ENCODE assay signal across 21 cellular contexts in genomic region chr4:183158062-183158461, GRCh38. TPM values are rescaled to one million over a fixed set of nuclear protein-coding genes. Genes with fewer than 3 reads are reported as not detected.
A peak's percentile ranks its signal among the peaks of the same experiment; 100 is the strongest.
DNase-seq lines count a peak whose midpoint lies in the region; ATAC-seq, FAIRE-seq and TF ChIP-seq lines count a peak whose summit lies in the region.
"Had no signal": no experiment of that assay in that cellular context is flagged by ENCODE, and none has a peak within 500 bp of the region (broad histone marks: within the 10 kb centered on the region; RNA-seq: fewer than 3 reads in every experiment).

No MANE protein-coding gene starts in this region.

- POLR2A ChIA-PET in AG04450 (lab: Yijun Ruan, JAX) (no interaction called here), IMR-90 (lab: Charles Lee; ENCODE audit: unreplicated experiment) (no interaction called here), WTC11 (lab: Charles Lee) (no interaction called here)

- H3K27ac ChIP-seq in AG04450 (ENCODE audit: low read depth, low read length) (no peak overlapping the region), IMR-90 (ENCODE audit: insufficient read depth, low read length) (peak overlapping the region; percentile 62; the same call in 1 of the 2 replicates), small intestine (ENCODE audit: low read depth in 1 of 2, low read length in 1 of 2) (no peak overlapping the region)
- H3K27ac ChIP-seq: A549, esophagus squamous epithelium, upper lobe of left lung had no signal

- WGBS in IMR-90 (ENCODE audit: extremely low coverage in 2 of 2, insufficient read length in 1 of 2), 2 experiments = 40% methylated on average over 1 of the region's 4 CpGs; no CpG with 5 or more reads in 1 of the 2 experiments
- WGBS in small intestine, 3 donors = 65 to 70% (median 68%) methylated on average over 4 of the region's 4 CpGs

- no peak overlapping the region for H3K9ac ChIP-seq in IMR-90 (ENCODE audit: low read depth, low read length)

- peaks cover 12% of the 10 kb centered on the region for H3K4me1 ChIP-seq in IMR-90 (ENCODE audit: control insufficient read depth, insufficient read depth, low read length)
- H3K4me1 ChIP-seq in small intestine (ENCODE audit: control insufficient read depth in 2 of 2, insufficient read depth in 1 of 2, low read depth in 1 of 2, low read length in 1 of 2) = peaks cover 0 to 3% of the 10 kb centered on the region in 2 donors
- H3K4me1 ChIP-seq: esophagus squamous epithelium had no signal

- ATAC-seq in IMR-90 (ENCODE audit: low read depth) (peak; percentile 86), WTC11 (no peak), HG03039 (IDR thresholded peaks at IDR 0.05; ENCODE audit: unreplicated experiment) (no peak)
- ATAC-seq: A549 had no signal

- peak overlapping the region; percentile 90 for H3K14ac ChIP-seq in IMR-90 (replicated peaks; ENCODE audit: low read depth, low read length)

- no peak for TF ChIP-seq RAD21 in IMR-90 (IDR thresholded peaks at IDR 0.05; ENCODE audit: low read length)

- no peak for TF ChIP-seq POLR2A in IMR-90 (IDR thresholded peaks at IDR 0.05; ENCODE audit: low read depth, low read length)

- no peaks in the 10 kb centered on the region for H3K27me3 Mint-ChIP-seq in WTC11 (ENCODE audit: low read depth)
- H3K27me3 Mint-ChIP-seq: activated CD4-positive, alpha-beta memory T cell treated with anti-CD3 and anti-CD28 coated beads for 36 hours had no signal

- H3K4me2 ChIP-seq in IMR-90 (ENCODE audit: low read depth, low read length) = peak overlapping the region; percentile 70; the same call in 1 of the 2 replicates
- H3K4me2 ChIP-seq: A549 had no signal

- H4K20me1 ChIP-seq in IMR-90 (ENCODE audit: insufficient read depth, low read length) = peaks cover 35% of the 10 kb centered on the region

- H2BK5ac ChIP-seq in IMR-90 (ENCODE audit: low read depth, low read length, poor library complexity, severe bottlenecking) = peak overlapping the region; percentile 92

- intact Hi-C loops in IMR-90 (cut with micrococcal nuclease) = no loop called here

- no TSS peak for BruUV-seq in IMR-90 (replicated peaks; lab: Mats Ljungman, UMichigan)

- peak overlapping the region; percentile 84; the same call in 1 of the 2 replicates for H3K23ac ChIP-seq in IMR-90 (ENCODE audit: low read depth, low read length)

- CTCF ChIA-PET in AG04450 (lab: Charles Lee) = no interaction called here
- CTCF ChIA-PET in IMR-90 (lab: Yijun Ruan, JAX) = no interaction called here
- CTCF ChIA-PET in WTC11 (lab: Charles Lee) = no interaction called here

- H4K8ac ChIP-seq in IMR-90 (ENCODE audit: low read depth in 2 of 2, low read length in 2 of 2) = peak overlapping the region in 1 of 2 experiments; percentile 70; a peak in 2 of 4 replicates

- dilution Hi-C loops in IMR-90 (cut with HindIII; ENCODE audit: low sequenced_read_pairs, unreplicated experiment) = no loop called here

- H2BK120ac ChIP-seq in IMR-90 (ENCODE audit: low read depth, low read length) = peak overlapping the region; percentile 71; the same call in 1 of the 2 replicates

- peak overlapping the region; percentile 68; the same call in 1 of the 2 replicates for H2BK20ac ChIP-seq in IMR-90 (ENCODE audit: low read depth, low read length)

- peak overlapping the region; percentile 72 for H4K91ac ChIP-seq in IMR-90 (ENCODE audit: insufficient read depth, low read depth, low read length)

- peak overlapping the region; percentile 83 for H2AK5ac ChIP-seq in IMR-90 (ENCODE audit: low read depth, low read length)

- H3K4me3 Mint-ChIP-seq in WTC11 = no peak overlapping the region
- H3K4me3 Mint-ChIP-seq: activated CD4-positive, alpha-beta memory T cell treated with anti-CD3 and anti-CD28 coated beads for 36 hours had no signal

- H3K36me3 Mint-ChIP-seq in WTC11 = no peaks in the 10 kb centered on the region
- H3K36me3 Mint-ChIP-seq: activated CD4-positive, alpha-beta memory T cell treated with anti-CD3 and anti-CD28 coated beads for 36 hours; activated naive CD4-positive, alpha-beta T cell treated with anti-CD3 and anti-CD28 coated beads, Interleukin-2, amount 50 U/mL, for 72 hours had no signal

- no peaks in the 10 kb centered on the region; the same call in 1 of the 2 replicates for H3K36me3 ChIP-seq in IMR-90 (ENCODE audit: control insufficient read depth, insufficient read depth, low read length)
- H3K36me3 ChIP-seq in small intestine (ENCODE audit: control insufficient read depth in 2 of 2, insufficient read depth in 2 of 2, low read length in 2 of 2) = no peaks in the 10 kb centered on the region
- H3K36me3 ChIP-seq: esophagus squamous epithelium, upper lobe of left lung had no signal

- H2AK9ac ChIP-seq in IMR-90 (replicated peaks; ENCODE audit: low read depth, low read length, poor library complexity) = no peak overlapping the region

- FAIRE-seq in small intestine (lab: Jason Lieb, UNC) = no peak
- FAIRE-seq: A549, RCC 7860 had no signal

- in situ Hi-C loops in IMR-90 (cut with MboI; ENCODE audit: low sequenced_read_pairs) = no loop called here

- peaks cover 45 to 82% of the 10 kb centered on the region in 2 experiments for H3K79me1 ChIP-seq in IMR-90 (ENCODE audit: low read depth in 1 of 2, low read length in 2 of 2)

- H3K18ac ChIP-seq in IMR-90 (ENCODE audit: low read depth, low read length) = peak overlapping the region; percentile 64; the same call in 1 of the 2 replicates

- H3K4ac ChIP-seq in IMR-90 (ENCODE audit: low read depth, low read length) = peak overlapping the region; percentile 78; the same call in 1 of the 2 replicates

- no peak overlapping the region for H3K56ac ChIP-seq in IMR-90 (ENCODE audit: extremely low read depth, insufficient read depth, low read length)

- H2BK15ac ChIP-seq in IMR-90 (ENCODE audit: low read depth, low read length) = 0 out of 3 replicates have a peak overlapping the region, but pooled peaks have one; percentile 43

- H3K4me3 ChIP-seq in AG04450 (ENCODE audit: low read depth, low read length) (no peak overlapping the region), IMR-90 (ENCODE audit: insufficient read depth, low read depth, low read length) (no peak overlapping the region), small intestine (ENCODE audit: low read depth in 1 of 2, low read length in 2 of 2) (no peak overlapping the region)
- H3K4me3 ChIP-seq: A549, esophagus squamous epithelium, upper lobe of left lung had no signal

- H3K27me3 ChIP-seq in AG04450 (ENCODE audit: control insufficient read depth, insufficient read depth, low read length) = no peaks in the 10 kb centered on the region
- H3K27me3 ChIP-seq in IMR-90 (ENCODE audit: control insufficient read depth, insufficient read depth, low read length) = no peaks in the 10 kb centered on the region
- no peaks in the 10 kb centered on the region for H3K27me3 ChIP-seq in small intestine (ENCODE audit: control insufficient read depth in 2 of 2, insufficient read depth in 2 of 2, low read length in 2 of 2)
- H3K27me3 ChIP-seq: esophagus squamous epithelium, upper lobe of left lung had no signal

- H3K4me1 Mint-ChIP-seq in WTC11 = peaks cover 68% of the 10 kb centered on the region

- peaks cover 20% of the 10 kb centered on the region for H3K9me1 ChIP-seq in IMR-90 (ENCODE audit: insufficient read depth, low read length)

- peak overlapping the region; percentile 35 for H3K27ac Mint-ChIP-seq in WTC11
- H3K27ac Mint-ChIP-seq: activated CD4-positive, alpha-beta memory T cell treated with anti-CD3 and anti-CD28 coated beads for 36 hours; activated naive CD4-positive, alpha-beta T cell treated with anti-CD3 and anti-CD28 coated beads, Interleukin-2, amount 50 U/mL, for 72 hours had no signal

- no peaks in the 10 kb centered on the region for H3K9me3 Mint-ChIP-seq in WTC11
- H3K9me3 Mint-ChIP-seq: activated CD4-positive, alpha-beta memory T cell treated with anti-CD3 and anti-CD28 coated beads for 36 hours; activated naive CD4-positive, alpha-beta T cell treated with anti-CD3 and anti-CD28 coated beads, Interleukin-2, amount 50 U/mL, for 72 hours had no signal

- no peak overlapping the region for H2AFZ ChIP-seq in IMR-90 (replicated peaks; ENCODE audit: low read length, poor library complexity)

- DNase-seq in AG04450 (ENCODE audit: low read depth, low spot score) (peak; percentile 63), IMR-90 (peak; percentile 90), WTC11 (ENCODE audit: low spot score) (no peak), fibroblast of the conjunctiva (ENCODE audit: low read depth) (peak; percentile 65), NCI-H1694 (lab: John Stamatoyannopoulos, UW) (no peak), mucosa of gallbladder (ENCODE audit: low spot score) (no peak), small intestine (no peak)
- DNase-seq: activated CD4-positive, alpha-beta memory T cell treated with anti-CD3 and anti-CD28 coated beads for 36 hours; activated T-cell treated with anti-CD3 and anti-CD28 coated beads, Interleukin-2, amount 50 U/mL, for 48 hours; DMS79 treated with DMSO at 0.1 percent for 48 hours; esophagus squamous epithelium; hypothalamus; kidney glomerular epithelial cell; NCI-H1105; retina; stimulated activated naive CD4-positive, alpha-beta T cell treated with Interleukin-2 at 50 U/mL for 16 hours; upper lobe of left lung had no signal

- no peaks in the 10 kb centered on the region for H3K9me3 ChIP-seq in AG04450 (ENCODE audit: control insufficient read depth, insufficient read depth, low read length)
- H3K9me3 ChIP-seq in IMR-90 (ENCODE audit: control insufficient read depth, insufficient read depth, low read length) = no peaks in the 10 kb centered on the region
- no peaks in the 10 kb centered on the region for H3K9me3 ChIP-seq in small intestine (ENCODE audit: control insufficient read depth, low read depth)
- H3K9me3 ChIP-seq: A549, esophagus squamous epithelium, upper lobe of left lung had no signal

- H4K5ac ChIP-seq in IMR-90 (ENCODE audit: low read depth, low read length) = no peak overlapping the region; the same call in 1 of the 2 replicates

- no peak for TF ChIP-seq CTCF in AG04450 (IDR thresholded peaks at IDR 0.05; ENCODE audit: low read depth, low read length)
- TF ChIP-seq CTCF in IMR-90 (conservative IDR thresholded peaks at IDR 0.05; ENCODE audit: low read depth, low read length) = no peak
- TF ChIP-seq CTCF in WTC11 (IDR thresholded peaks at IDR 0.05) = no peak

TF ChIP-seq in IMR-90, 13 proteins besides CTCF, POLR2A, EP300 and RAD21 (continues in another document):
- TF ChIP-seq MAFK (IDR thresholded peaks at IDR 0.05; ENCODE audit: low read depth, low read length) (peak; percentile 59), RFX5 (IDR thresholded peaks at IDR 0.05; ENCODE audit: low read depth, low read length) (no peak)

TF ChIP-seq in WTC11, 78 proteins besides CTCF, POLR2A, EP300 and RAD21 (continues in another document):
- TF ChIP-seq NFYB (CRISPR knock-in tag; conservative IDR thresholded peaks at IDR 0.05; ENCODE audit: low read depth) = no peak

RNA-seq across cellular contexts. Expression of gene WWC2, which starts 59.0 kb away (rescaled TPM):
- polyA plus RNA-seq in AG04450 (2011; rRNA removed) (36.3 and 43.6 TPM in 2 replicates), IMR-90 (2012; rRNA removed) (25.0 and 26.6 TPM in 2 replicates), small intestine (1 to 10 TPM in 2 of 3 donors, under 1 TPM in 1; 0.22 to 2.5 (median 1.6) TPM)
- 34.2 and 44.7 TPM in 2 replicates for polyA minus RNA-seq in AG04450 (2011; rRNA and poly(A)+ RNA removed)
- total RNA-seq in IMR-90 (2012; rRNA removed) (27.4 and 28.1 TPM in 2 replicates), WTC11 (2021) (126 to 133 TPM (median 133 TPM) in 3 replicates), mucosa of gallbladder (27.1 TPM)
- 8.8 and 32.0 TPM in 2 replicates for polyA plus RNA-seq in IMR-90 (2012; cell fraction: cytosol; rRNA removed)
- 15.1 and 50.3 TPM in 2 replicates for polyA plus RNA-seq in IMR-90 (2012; cell fraction: nucleus; rRNA removed; ENCODE audit: low replicate concordance)

Comparison
In these comparisons a context has a peak if more than half of its experiments do, and no peak if none do; other contexts are left out.
1. DNase-seq: peak in AG04450 (single experiment), IMR-90 (single experiment) and fibroblast of the conjunctiva (single experiment); none in WTC11 (single experiment), NCI-H1694 (single experiment), mucosa of gallbladder (single experiment) and small intestine (single experiment).